Comparison of ENCODE assay signal across 8 cellular contexts in the genomic region with DNA sequence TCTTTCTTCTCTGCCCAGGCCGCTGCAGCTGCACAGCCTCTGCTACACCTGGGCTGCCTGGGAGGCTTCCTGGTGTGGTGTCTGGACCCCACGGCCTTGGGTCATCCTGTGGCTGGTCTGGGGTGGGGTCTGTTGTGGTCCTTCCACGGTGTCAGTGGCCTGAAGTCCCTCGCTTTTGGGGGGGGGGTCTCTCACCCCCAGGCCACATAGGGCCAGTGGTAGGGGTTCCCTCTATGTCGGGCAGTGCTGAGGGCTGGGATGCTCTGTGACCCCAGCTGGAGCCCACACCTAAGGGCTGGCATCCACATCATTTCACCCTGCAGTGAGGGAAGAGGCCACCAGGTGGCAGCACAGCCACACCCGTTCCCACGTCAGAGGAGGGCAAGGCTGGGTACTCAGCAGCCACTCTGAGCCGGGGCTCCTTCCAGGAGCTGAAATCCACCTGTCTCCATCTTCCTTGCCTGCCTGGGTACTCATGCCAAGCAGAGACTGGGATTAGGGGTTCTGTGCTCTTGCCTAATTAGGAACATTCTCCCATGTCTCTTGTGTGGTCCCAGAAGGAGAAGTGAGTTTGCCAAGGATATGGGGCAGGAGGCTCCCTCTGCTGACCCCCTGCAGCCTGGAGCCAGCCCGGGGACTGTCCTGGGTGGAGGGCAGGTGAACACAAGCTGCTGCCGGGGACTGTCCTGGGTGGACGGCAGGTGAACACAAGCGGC. TPM values are rescaled to one million over a fixed set of nuclear protein-coding genes. Genes with fewer than 3 reads are reported as not detected.
DNase-seq lines count a peak whose midpoint lies in the region; ATAC-seq and TF ChIP-seq lines count a peak whose summit lies in the region.

No MANE protein-coding gene starts in this region.

- POLR2A ChIA-PET in CD8-positive, alpha-beta memory T cell (lab: Charles Lee) = no interaction called here
- POLR2A ChIA-PET in naive thymus-derived CD4-positive, alpha-beta T cell (lab: Charles Lee) = interaction anchor here (0.5 kb wide), 1 partner anchor 146 kb away, joined by 3 read pairs; no protein-coding TSS in a partner anchor

- H3K9me3 ChIP-seq in CD8-positive, alpha-beta memory T cell (ENCODE audit: low read length) = no peaks in the 10 kb centered on the region
- H3K9me3 ChIP-seq in naive thymus-derived CD4-positive, alpha-beta T cell (ENCODE audit: control insufficient read depth in 2 of 3, low read length in 3 of 3) = no peaks in the 10 kb centered on the region

- H3K4me3 Mint-ChIP-seq in CD8-positive, alpha-beta memory T cell = no peak overlapping the region
- no peak overlapping the region for H3K4me3 Mint-ChIP-seq in naive thymus-derived CD4-positive, alpha-beta T cell
- H3K4me3 Mint-ChIP-seq in stimulated activated memory B cell treated with anti-CD40 and anti-IgM and Interleukin-4, amounts not matched to agents 10 μg/mL and 1 μg/mL and 100 μg/mL, for 72 hours = no peak overlapping the region

- no peak overlapping the region for H3K4me3 ChIP-seq in CD8-positive, alpha-beta memory T cell (ENCODE audit: low read length)
- no peak overlapping the region for H3K4me3 ChIP-seq in naive thymus-derived CD4-positive, alpha-beta T cell (ENCODE audit: low read length)

- H3K27me3 Mint-ChIP-seq in CD8-positive, alpha-beta memory T cell = peaks cover 0 to 6% of the 10 kb centered on the region in 2 donors
- peaks cover 0 to 5% (median 2%) of the 10 kb centered on the region in 5 donors for H3K27me3 Mint-ChIP-seq in naive thymus-derived CD4-positive, alpha-beta T cell
- peaks cover 18% of the 10 kb centered on the region for H3K27me3 Mint-ChIP-seq in stimulated activated memory B cell treated with anti-CD40 and anti-IgM and Interleukin-4, amounts not matched to agents 10 μg/mL and 1 μg/mL and 100 μg/mL, for 72 hours

- intact Hi-C loops in naive thymus-derived CD4-positive, alpha-beta T cell (cut with micrococcal nuclease) = loop anchor here (1.0 to 10.0 kb wide), 4 partner anchors 41 to 617 kb away; no protein-coding TSS in a partner anchor

- DNase-seq in CD8-positive, alpha-beta memory T cell = peak; percentile 45 to 78 (median 62)
- peak; percentile 35 for DNase-seq in NOMO-1 treated with DMSO at 0.1 percent for 48 hours (lab: John Stamatoyannopoulos, UW; ENCODE audit: unreplicated experiment)
- peak; percentile 66 for DNase-seq in activated T-cell treated with anti-CD3 and anti-CD28 coated beads for 24 hours (ENCODE audit: low read depth)
- DNase-seq in erythroblast (lab: John Stamatoyannopoulos, UW) = peak; percentile 50 to 78
- peak; percentile 43 to 80 (median 64) for DNase-seq in naive thymus-derived CD4-positive, alpha-beta T cell

- H3K36me3 Mint-ChIP-seq in CD8-positive, alpha-beta memory T cell = peaks cover 0 to 44% (median 0%) of the 10 kb centered on the region in 3 donors
- H3K36me3 Mint-ChIP-seq in naive thymus-derived CD4-positive, alpha-beta T cell = peaks cover 0 to 5% (median 0%) of the 10 kb centered on the region in 5 donors
- peaks cover 17% of the 10 kb centered on the region for H3K36me3 Mint-ChIP-seq in stimulated activated memory B cell treated with anti-CD40 and anti-IgM and Interleukin-4, amounts not matched to agents 10 μg/mL and 1 μg/mL and 100 μg/mL, for 72 hours

- H3K4me1 ChIP-seq in CD8-positive, alpha-beta memory T cell (ENCODE audit: insufficient read depth, low read length) = no peaks in the 10 kb centered on the region
- no peaks in the 10 kb centered on the region for H3K4me1 ChIP-seq in naive thymus-derived CD4-positive, alpha-beta T cell (ENCODE audit: control insufficient read depth in 2 of 2, insufficient read depth in 2 of 2, low read length in 2 of 2)

- no peaks in the 10 kb centered on the region for H3K36me3 ChIP-seq in CD8-positive, alpha-beta memory T cell (ENCODE audit: insufficient read depth, low read length)
- H3K36me3 ChIP-seq in naive thymus-derived CD4-positive, alpha-beta T cell (ENCODE audit: control insufficient read depth in 2 of 3, insufficient read depth in 3 of 3, low read length in 3 of 3) = peaks cover 0 to 48% (median 4%) of the 10 kb centered on the region in 3 experiments

- H3K9me3 Mint-ChIP-seq in CD8-positive, alpha-beta memory T cell = no peaks in the 10 kb centered on the region
- no peaks in the 10 kb centered on the region for H3K9me3 Mint-ChIP-seq in naive thymus-derived CD4-positive, alpha-beta T cell
- no peaks in the 10 kb centered on the region for H3K9me3 Mint-ChIP-seq in stimulated activated memory B cell treated with anti-CD40 and anti-IgM and Interleukin-4, amounts not matched to agents 10 μg/mL and 1 μg/mL and 100 μg/mL, for 72 hours

- peaks cover 4 to 6% (median 5%) of the 10 kb centered on the region in 3 donors for H3K4me1 Mint-ChIP-seq in CD8-positive, alpha-beta memory T cell
- H3K4me1 Mint-ChIP-seq in naive thymus-derived CD4-positive, alpha-beta T cell = peaks cover 0 to 5% (median 0%) of the 10 kb centered on the region in 7 donors
- H3K4me1 Mint-ChIP-seq in stimulated activated memory B cell treated with anti-CD40 and anti-IgM and Interleukin-4, amounts not matched to agents 10 μg/mL and 1 μg/mL and 100 μg/mL, for 72 hours = no peaks in the 10 kb centered on the region

- H3K27me3 ChIP-seq in CD8-positive, alpha-beta memory T cell (ENCODE audit: insufficient read depth, low read length, poor library complexity, severe bottlenecking) = no peaks in the 10 kb centered on the region
- no peaks in the 10 kb centered on the region for H3K27me3 ChIP-seq in naive thymus-derived CD4-positive, alpha-beta T cell (ENCODE audit: control insufficient read depth in 2 of 2, insufficient read depth in 2 of 2, low read length in 2 of 2)

- no peak for TF ChIP-seq POLR2A in erythroblast (IDR thresholded peaks at IDR 0.05; ENCODE audit: low read length)

- no peak overlapping the region for H3K27ac ChIP-seq in CD8-positive, alpha-beta memory T cell (ENCODE audit: low read depth, low read length)
- no peak overlapping the region for H3K27ac ChIP-seq in naive thymus-derived CD4-positive, alpha-beta T cell (ENCODE audit: low read depth, low read length)

- ATAC-seq in HG02943 (IDR thresholded peaks at IDR 0.05; ENCODE audit: low read depth, unreplicated experiment) = peak; percentile 69
- peak; percentile 89 for ATAC-seq in naive thymus-derived CD4-positive, alpha-beta T cell
- ATAC-seq in stimulated activated memory B cell treated with anti-CD40 and anti-IgM and Interleukin-4, amounts not matched to agents 10 μg/mL and 1 μg/mL and 100 μg/mL, for 72 hours = peak; percentile 73
- no peak for ATAC-seq in HG03432 (IDR thresholded peaks at IDR 0.05; ENCODE audit: unreplicated experiment)

- CTCF ChIA-PET in CD8-positive, alpha-beta memory T cell (lab: Charles Lee) = interaction anchor here (0.7 to 5.7 kb wide), 15 partner anchors 10 to 601 kb away, joined by 3 to 52 read pairs (median 4); partner anchors contain the start of gene ENGASE
- CTCF ChIA-PET in naive thymus-derived CD4-positive, alpha-beta T cell (lab: Charles Lee) = interaction anchor here (0.6 to 2.9 kb wide), 5 partner anchors 13 to 426 kb away, joined by 3 to 14 read pairs (median 4); partner anchors contain the start of gene ENGASE

- peak overlapping the region in 1 of 8 donors; percentile 66 for H3K27ac Mint-ChIP-seq in CD8-positive, alpha-beta memory T cell
- no peak overlapping the region for H3K27ac Mint-ChIP-seq in naive thymus-derived CD4-positive, alpha-beta T cell
- no peak overlapping the region for H3K27ac Mint-ChIP-seq in stimulated activated memory B cell treated with anti-CD40 and anti-IgM and Interleukin-4, amounts not matched to agents 10 μg/mL and 1 μg/mL and 100 μg/mL, for 72 hours

RNA-seq across cellular contexts. Expression of gene ENGASE, which starts 13.0 kb away (rescaled TPM):
- 10 to 100 TPM; 33.2 to 38.3 TPM for total RNA-seq in CD8-positive, alpha-beta memory T cell
- polyA plus RNA-seq in CD8-positive, alpha-beta memory T cell = 3.5 TPM
- total RNA-seq in naive thymus-derived CD4-positive, alpha-beta T cell = 100 to 1,000 TPM in 2 of 5 experiments, 10 to 100 TPM in 3; 41.5 to 214 (median 85.9) TPM
- polyA plus RNA-seq in naive thymus-derived CD4-positive, alpha-beta T cell = 1 to 10 TPM; 3.8 to 6.4 TPM
